ENCODE assay signal across 2 cellular contexts in genomic region chr3:197692641-197693040, GRCh38.
TF ChIP-seq lines count a peak whose summit lies in the region.

No MANE protein-coding gene starts in this region.

TF ChIP-seq in GM23338, 12 proteins besides CTCF, POLR2A, EP300 and RAD21 (continued from another document):
- TF ChIP-seq REST (IDR thresholded peaks at IDR 0.05; ENCODE audit: unreplicated experiment) (no peak), JUNB (IDR thresholded peaks at IDR 0.05; ENCODE audit: unreplicated experiment) (no peak)

TF ChIP-seq in WTC11, 78 proteins besides CTCF, POLR2A, EP300 and RAD21 (continued from another document):
- no peak for TF ChIP-seq ZNF121 (CRISPR knock-in tag; IDR thresholded peaks at IDR 0.05)
